1 cellular context compared by ENCODE assay signal in the genomic region with DNA sequence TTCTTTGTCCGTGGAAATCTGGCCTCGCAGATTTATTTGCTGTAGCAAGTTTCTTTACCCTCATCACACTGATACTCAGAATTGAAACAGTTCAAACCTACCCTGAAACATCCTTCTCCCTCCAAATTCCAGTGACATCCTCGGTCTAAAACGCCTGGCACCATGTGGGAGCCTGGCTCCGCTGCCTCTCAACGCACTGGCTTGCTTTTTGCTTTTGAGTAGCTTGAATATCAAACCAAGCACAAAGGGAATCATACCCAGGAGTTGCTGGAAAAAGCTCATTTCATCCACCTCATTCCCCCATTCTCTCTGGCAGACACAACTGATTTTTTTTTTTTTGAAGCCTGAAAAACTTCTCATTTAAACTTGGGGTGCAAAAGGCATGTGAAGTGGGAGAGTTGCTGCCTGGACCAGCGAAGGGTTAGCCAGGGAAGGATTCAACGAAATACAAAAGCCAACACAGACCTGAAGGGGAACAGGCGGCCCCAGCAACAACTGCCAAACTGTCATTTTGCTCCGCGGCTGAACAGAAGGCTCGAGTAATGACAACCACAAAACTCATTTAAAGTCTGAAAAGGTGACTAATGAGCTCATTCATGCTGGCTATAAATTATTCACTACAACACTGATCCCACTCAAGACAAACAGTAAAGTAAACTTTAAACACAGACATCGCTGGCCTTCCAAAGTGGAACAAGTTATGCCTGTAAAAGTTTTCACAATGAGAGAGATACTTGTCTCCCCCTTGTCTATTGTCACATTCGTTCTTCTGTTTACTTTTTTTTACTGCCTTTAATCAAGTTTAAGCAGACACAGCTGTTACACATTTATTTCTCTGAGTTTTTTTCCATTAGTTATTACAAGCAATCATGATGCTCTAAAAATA.
A peak's percentile ranks its signal among the peaks of the same experiment; 100 is the strongest.
TF ChIP-seq lines count a peak whose summit lies in the region.

No MANE protein-coding gene starts in this region.

TF ChIP-seq in GM12878, 131 proteins besides CTCF, POLR2A, EP300 and RAD21 (continued from another document):
- TF ChIP-seq, protein P1, sequence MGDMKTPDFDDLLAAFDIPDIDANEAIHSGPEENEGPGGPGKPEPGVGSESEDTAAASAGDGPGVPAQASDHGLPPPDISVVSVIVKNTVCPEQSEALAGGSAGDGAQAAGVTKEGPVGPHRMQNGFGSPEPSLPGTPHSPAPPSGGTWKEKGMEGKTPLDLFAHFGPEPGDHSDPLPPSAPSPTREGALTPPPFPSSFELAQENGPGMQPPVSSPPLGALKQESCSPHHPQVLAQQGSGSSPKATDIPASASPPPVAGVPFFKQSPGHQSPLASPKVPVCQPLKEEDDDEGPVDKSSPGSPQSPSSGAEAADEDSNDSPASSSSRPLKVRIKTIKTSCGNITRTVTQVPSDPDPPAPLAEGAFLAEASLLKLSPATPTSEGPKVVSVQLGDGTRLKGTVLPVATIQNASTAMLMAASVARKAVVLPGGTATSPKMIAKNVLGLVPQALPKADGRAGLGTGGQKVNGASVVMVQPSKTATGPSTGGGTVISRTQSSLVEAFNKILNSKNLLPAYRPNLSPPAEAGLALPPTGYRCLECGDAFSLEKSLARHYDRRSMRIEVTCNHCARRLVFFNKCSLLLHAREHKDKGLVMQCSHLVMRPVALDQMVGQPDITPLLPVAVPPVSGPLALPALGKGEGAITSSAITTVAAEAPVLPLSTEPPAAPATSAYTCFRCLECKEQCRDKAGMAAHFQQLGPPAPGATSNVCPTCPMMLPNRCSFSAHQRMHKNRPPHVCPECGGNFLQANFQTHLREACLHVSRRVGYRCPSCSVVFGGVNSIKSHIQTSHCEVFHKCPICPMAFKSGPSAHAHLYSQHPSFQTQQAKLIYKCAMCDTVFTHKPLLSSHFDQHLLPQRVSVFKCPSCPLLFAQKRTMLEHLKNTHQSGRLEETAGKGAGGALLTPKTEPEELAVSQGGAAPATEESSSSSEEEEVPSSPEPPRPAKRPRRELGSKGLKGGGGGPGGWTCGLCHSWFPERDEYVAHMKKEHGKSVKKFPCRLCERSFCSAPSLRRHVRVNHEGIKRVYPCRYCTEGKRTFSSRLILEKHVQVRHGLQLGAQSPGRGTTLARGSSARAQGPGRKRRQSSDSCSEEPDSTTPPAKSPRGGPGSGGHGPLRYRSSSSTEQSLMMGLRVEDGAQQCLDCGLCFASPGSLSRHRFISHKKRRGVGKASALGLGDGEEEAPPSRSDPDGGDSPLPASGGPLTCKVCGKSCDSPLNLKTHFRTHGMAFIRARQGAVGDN (IDR thresholded peaks at IDR 0.05), result no peak
- TF ChIP-seq BRCA1 (IDR thresholded peaks at IDR 0.05; ENCODE audit: low read depth, low read length) (no peak), WRNIP1 (IDR thresholded peaks at IDR 0.05; ENCODE audit: borderline replicate concordance, low read depth, low read length) (no peak), MXI1 (IDR thresholded peaks at IDR 0.05; ENCODE audit: low read depth, low read length) (no peak), BCL11A (IDR thresholded peaks at IDR 0.05; ENCODE audit: low read depth, low read length) (peak; percentile 70; the same call in 1 of the 2 replicates), ATF7 (IDR thresholded peaks at IDR 0.05; ENCODE audit: low read depth) (peak; percentile 78), NBN (IDR thresholded peaks at IDR 0.05) (0 out of 2 replicates have a peak, but pooled peaks have one; percentile 35), CREM (IDR thresholded peaks at IDR 0.05; ENCODE audit: low read depth) (peak; percentile 45; the same call in 1 of the 2 replicates), CHD4 (IDR thresholded peaks at IDR 0.05) (no peak), RELA (IDR thresholded peaks at IDR 0.05; ENCODE audit: borderline replicate concordance, partially characterized antibody) (no peak), CBFB (IDR thresholded peaks at IDR 0.05; ENCODE audit: low read depth) (peak; percentile 56; the same call in 1 of the 2 replicates), RAD51 (IDR thresholded peaks at IDR 0.05) (no peak), HDAC6 (IDR thresholded peaks at IDR 0.05; ENCODE audit: unreplicated experiment) (no peak), HDAC2 (IDR thresholded peaks at IDR 0.05) (no peak), ZNF274 (IDR thresholded peaks at IDR 0.05; ENCODE audit: insufficient read depth, insufficient read length) (no peak), BACH1 (IDR thresholded peaks at IDR 0.05; ENCODE audit: borderline replicate concordance) (no peak), EED (IDR thresholded peaks at IDR 0.05; ENCODE audit: low read depth) (no peak), SRF (IDR thresholded peaks at IDR 0.05; ENCODE audit: low read depth in 2 of 2, low read length in 2 of 2) (0 out of 4 replicates have a peak, but pooled peaks of 1 of the 2 experiments have one; percentile 8), JUNB (IDR thresholded peaks at IDR 0.05) (peak; percentile 54), RFX5 (IDR thresholded peaks at IDR 0.05; ENCODE audit: low read depth, low read length) (no peak), TARDBP (IDR thresholded peaks at IDR 0.05; ENCODE audit: borderline replicate concordance) (no peak), POLR2AphosphoS2 (IDR thresholded peaks at IDR 0.05; ENCODE audit: low read depth, low read length) (no peak)
- TF ChIP-seq, protein P2, sequence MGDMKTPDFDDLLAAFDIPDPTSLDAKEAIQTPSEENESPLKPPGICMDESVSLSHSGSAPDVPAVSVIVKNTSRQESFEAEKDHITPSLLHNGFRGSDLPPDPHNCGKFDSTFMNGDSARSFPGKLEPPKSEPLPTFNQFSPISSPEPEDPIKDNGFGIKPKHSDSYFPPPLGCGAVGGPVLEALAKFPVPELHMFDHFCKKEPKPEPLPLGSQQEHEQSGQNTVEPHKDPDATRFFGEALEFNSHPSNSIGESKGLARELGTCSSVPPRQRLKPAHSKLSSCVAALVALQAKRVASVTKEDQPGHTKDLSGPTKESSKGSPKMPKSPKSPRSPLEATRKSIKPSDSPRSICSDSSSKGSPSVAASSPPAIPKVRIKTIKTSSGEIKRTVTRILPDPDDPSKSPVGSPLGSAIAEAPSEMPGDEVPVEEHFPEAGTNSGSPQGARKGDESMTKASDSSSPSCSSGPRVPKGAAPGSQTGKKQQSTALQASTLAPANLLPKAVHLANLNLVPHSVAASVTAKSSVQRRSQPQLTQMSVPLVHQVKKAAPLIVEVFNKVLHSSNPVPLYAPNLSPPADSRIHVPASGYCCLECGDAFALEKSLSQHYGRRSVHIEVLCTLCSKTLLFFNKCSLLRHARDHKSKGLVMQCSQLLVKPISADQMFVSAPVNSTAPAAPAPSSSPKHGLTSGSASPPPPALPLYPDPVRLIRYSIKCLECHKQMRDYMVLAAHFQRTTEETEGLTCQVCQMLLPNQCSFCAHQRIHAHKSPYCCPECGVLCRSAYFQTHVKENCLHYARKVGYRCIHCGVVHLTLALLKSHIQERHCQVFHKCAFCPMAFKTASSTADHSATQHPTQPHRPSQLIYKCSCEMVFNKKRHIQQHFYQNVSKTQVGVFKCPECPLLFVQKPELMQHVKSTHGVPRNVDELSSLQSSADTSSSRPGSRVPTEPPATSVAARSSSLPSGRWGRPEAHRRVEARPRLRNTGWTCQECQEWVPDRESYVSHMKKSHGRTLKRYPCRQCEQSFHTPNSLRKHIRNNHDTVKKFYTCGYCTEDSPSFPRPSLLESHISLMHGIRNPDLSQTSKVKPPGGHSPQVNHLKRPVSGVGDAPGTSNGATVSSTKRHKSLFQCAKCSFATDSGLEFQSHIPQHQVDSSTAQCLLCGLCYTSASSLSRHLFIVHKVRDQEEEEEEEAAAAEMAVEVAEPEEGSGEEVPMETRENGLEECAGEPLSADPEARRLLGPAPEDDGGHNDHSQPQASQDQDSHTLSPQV (IDR thresholded peaks at IDR 0.05), result no peak
- TF ChIP-seq, protein P3, sequence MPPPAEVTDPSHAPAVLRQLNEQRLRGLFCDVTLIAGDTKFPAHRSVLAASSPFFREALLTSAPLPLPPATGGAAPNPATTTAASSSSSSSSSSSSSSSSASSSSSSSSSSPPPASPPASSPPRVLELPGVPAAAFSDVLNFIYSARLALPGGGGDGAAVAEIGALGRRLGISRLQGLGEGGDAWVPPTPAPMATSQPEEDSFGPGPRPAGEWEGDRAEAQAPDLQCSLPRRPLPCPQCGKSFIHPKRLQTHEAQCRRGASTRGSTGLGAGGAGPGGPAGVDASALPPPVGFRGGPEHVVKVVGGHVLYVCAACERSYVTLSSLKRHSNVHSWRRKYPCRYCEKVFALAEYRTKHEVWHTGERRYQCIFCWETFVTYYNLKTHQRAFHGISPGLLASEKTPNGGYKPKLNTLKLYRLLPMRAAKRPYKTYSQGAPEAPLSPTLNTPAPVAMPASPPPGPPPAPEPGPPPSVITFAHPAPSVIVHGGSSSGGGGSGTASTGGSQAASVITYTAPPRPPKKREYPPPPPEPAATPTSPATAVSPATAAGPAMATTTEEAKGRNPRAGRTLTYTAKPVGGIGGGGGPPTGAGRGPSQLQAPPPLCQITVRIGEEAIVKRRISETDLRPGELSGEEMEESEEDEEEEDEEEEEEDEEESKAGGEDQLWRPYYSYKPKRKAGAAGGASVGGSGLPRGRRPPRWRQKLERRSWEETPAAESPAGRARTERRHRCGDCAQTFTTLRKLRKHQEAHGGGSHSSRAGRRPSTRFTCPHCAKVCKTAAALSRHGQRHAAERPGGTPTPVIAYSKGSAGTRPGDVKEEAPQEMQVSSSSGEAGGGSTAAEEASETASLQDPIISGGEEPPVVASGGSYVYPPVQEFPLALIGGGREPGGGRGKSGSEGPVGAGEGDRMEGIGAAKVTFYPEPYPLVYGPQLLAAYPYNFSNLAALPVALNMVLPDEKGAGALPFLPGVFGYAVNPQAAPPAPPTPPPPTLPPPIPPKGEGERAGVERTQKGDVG (CRISPR knock-in tag; IDR thresholded peaks at IDR 0.05), result no peak
- TF ChIP-seq, protein P4, sequence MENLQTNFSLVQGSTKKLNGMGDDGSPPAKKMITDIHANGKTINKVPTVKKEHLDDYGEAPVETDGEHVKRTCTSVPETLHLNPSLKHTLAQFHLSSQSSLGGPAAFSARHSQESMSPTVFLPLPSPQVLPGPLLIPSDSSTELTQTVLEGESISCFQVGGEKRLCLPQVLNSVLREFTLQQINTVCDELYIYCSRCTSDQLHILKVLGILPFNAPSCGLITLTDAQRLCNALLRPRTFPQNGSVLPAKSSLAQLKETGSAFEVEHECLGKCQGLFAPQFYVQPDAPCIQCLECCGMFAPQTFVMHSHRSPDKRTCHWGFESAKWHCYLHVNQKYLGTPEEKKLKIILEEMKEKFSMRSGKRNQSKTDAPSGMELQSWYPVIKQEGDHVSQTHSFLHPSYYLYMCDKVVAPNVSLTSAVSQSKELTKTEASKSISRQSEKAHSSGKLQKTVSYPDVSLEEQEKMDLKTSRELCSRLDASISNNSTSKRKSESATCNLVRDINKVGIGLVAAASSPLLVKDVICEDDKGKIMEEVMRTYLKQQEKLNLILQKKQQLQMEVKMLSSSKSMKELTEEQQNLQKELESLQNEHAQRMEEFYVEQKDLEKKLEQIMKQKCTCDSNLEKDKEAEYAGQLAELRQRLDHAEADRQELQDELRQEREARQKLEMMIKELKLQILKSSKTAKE (IDR thresholded peaks at IDR 0.05; ENCODE audit: low read depth, poor library complexity, severe bottlenecking), result peak; percentile 29
- TF ChIP-seq, protein P5, sequence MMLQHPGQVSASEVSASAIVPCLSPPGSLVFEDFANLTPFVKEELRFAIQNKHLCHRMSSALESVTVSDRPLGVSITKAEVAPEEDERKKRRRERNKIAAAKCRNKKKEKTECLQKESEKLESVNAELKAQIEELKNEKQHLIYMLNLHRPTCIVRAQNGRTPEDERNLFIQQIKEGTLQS (IDR thresholded peaks at IDR 0.05; ENCODE audit: borderline replicate concordance, extremely low read depth, low read depth, low read length), result no peak
- TF ChIP-seq, protein P6, sequence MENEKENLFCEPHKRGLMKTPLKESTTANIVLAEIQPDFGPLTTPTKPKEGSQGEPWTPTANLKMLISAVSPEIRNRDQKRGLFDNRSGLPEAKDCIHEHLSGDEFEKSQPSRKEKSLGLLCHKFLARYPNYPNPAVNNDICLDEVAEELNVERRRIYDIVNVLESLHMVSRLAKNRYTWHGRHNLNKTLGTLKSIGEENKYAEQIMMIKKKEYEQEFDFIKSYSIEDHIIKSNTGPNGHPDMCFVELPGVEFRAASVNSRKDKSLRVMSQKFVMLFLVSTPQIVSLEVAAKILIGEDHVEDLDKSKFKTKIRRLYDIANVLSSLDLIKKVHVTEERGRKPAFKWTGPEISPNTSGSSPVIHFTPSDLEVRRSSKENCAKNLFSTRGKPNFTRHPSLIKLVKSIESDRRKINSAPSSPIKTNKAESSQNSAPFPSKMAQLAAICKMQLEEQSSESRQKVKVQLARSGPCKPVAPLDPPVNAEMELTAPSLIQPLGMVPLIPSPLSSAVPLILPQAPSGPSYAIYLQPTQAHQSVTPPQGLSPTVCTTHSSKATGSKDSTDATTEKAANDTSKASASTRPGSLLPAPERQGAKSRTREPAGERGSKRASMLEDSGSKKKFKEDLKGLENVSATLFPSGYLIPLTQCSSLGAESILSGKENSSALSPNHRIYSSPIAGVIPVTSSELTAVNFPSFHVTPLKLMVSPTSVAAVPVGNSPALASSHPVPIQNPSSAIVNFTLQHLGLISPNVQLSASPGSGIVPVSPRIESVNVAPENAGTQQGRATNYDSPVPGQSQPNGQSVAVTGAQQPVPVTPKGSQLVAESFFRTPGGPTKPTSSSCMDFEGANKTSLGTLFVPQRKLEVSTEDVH (IDR thresholded peaks at IDR 0.05; ENCODE audit: low read depth, partially characterized antibody), result no peak
- TF ChIP-seq, protein P7, sequence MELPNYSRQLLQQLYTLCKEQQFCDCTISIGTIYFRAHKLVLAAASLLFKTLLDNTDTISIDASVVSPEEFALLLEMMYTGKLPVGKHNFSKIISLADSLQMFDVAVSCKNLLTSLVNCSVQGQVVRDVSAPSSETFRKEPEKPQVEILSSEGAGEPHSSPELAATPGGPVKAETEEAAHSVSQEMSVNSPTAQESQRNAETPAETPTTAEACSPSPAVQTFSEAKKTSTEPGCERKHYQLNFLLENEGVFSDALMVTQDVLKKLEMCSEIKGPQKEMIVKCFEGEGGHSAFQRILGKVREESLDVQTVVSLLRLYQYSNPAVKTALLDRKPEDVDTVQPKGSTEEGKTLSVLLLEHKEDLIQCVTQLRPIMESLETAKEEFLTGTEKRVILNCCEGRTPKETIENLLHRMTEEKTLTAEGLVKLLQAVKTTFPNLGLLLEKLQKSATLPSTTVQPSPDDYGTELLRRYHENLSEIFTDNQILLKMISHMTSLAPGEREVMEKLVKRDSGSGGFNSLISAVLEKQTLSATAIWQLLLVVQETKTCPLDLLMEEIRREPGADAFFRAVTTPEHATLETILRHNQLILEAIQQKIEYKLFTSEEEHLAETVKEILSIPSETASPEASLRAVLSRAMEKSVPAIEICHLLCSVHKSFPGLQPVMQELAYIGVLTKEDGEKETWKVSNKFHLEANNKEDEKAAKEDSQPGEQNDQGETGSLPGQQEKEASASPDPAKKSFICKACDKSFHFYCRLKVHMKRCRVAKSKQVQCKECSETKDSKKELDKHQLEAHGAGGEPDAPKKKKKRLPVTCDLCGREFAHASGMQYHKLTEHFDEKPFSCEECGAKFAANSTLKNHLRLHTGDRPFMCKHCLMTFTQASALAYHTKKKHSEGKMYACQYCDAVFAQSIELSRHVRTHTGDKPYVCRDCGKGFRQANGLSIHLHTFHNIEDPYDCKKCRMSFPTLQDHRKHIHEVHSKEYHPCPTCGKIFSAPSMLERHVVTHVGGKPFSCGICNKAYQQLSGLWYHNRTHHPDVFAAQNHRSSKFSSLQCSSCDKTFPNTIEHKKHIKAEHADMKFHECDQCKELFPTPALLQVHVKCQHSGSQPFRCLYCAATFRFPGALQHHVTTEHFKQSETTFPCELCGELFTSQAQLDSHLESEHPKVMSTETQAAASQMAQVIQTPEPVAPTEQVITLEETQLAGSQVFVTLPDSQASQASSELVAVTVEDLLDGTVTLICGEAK (IDR thresholded peaks at IDR 0.05; ENCODE audit: borderline replicate concordance), result no peak
TF ChIP-seq in GM12878: peak in this region for 17.
